In the genomic region with DNA sequence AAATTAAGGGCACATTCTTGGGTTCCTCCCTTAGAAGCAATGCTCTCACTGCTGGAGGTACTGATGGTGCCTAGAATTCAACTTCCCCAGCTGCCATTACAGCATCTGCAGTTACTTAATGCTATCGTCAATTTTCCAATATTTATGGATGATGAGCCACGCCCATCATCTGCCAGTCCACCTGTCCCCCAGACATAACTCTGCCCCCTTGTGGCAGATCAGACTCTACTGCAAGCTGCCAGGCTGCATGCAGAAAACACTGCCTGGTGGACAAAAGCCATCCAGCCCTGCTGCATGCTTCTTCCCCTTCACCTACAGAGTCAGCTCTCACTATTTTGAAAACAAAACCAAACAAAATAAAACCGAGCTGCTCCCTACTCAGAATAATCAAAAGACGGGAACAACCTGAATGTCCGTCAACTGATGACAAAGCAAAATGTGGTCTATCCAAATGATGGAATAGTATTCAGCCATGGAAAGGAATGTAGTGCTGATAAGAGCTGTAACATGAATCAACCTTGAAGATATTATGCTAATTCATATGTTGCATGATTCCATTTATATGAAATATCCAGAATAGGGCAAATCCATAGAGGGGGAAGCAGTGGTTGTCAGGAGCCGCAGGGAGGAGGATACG, we compare ENCODE assay signal across 8 cellular contexts.
DNase-seq lines count a peak whose midpoint lies in the region; ATAC-seq, FAIRE-seq and TF ChIP-seq lines count a peak whose summit lies in the region.

No MANE protein-coding gene starts in this region.

- H4K20me1 ChIP-seq in HepG2 (ENCODE audit: insufficient read depth, low read length) = no peaks in the 10 kb centered on the region

- POLR2A ChIA-PET in activated naive CD8-positive, alpha-beta T cell treated with anti-CD3 and anti-CD28 coated beads, Interleukin-2, amount 10 ng/mL, durations not matched to agents 7 days and 5 days (lab: Charles Lee) = no interaction called here
- POLR2A ChIA-PET in HepG2 (lab: Yijun Ruan, JAX) = no interaction called here

- peak; percentile 53 for ATAC-seq in GM19043 (IDR thresholded peaks at IDR 0.05; ENCODE audit: low read depth, unreplicated experiment)
- peak; percentile 62 for ATAC-seq in HG03108 (IDR thresholded peaks at IDR 0.05; ENCODE audit: unreplicated experiment)
- ATAC-seq in activated naive CD8-positive, alpha-beta T cell treated with anti-CD3 and anti-CD28 coated beads, Interleukin-2, amount 10 ng/mL, durations not matched to agents 7 days and 5 days (ENCODE audit: low read depth) = peak; percentile 44
- peak; percentile 88 for ATAC-seq in HepG2

- FAIRE-seq in D721Med (lab: Jason Lieb, UNC) (no peak), HepG2 (lab: Jason Lieb, UNC) (peak; percentile 80)

- CTCF ChIA-PET in HepG2 (lab: Yijun Ruan, JAX; ENCODE audit: low intra/inter-chr PET ratio, low total read pairs) = interaction anchor here (1.1 to 1.5 kb wide), 2 partner anchors 61 to 389 kb away, joined by 3 to 11 read pairs; no protein-coding TSS in a partner anchor

- intact Hi-C loops in HepG2 (cut with micrococcal nuclease; ENCODE audit: unreplicated experiment) = loop anchor here (1.0 kb wide), 2 partner anchors 61 to 85 kb away; a partner anchor contains a TSS

- no peak overlapping the region for H3K4me2 ChIP-seq in HepG2 (ENCODE audit: low read depth, low read length)

- DNase-seq in D721Med (ENCODE audit: insufficient read length, low spot score) = no peak
- peak; percentile 79 for DNase-seq in NCI-H82 (lab: John Stamatoyannopoulos, UW)
- DNase-seq in activated naive CD8-positive, alpha-beta T cell treated with anti-CD3 and anti-CD28 coated beads, Interleukin-2, amount 10 ng/mL, durations not matched to agents 7 days and 5 days = no peak
- peak; percentile 66 for DNase-seq in HepG2 (ENCODE audit: low spot score)
- no peak for DNase-seq in mucosa of gallbladder (ENCODE audit: low spot score)
- DNase-seq in Ammon's horn (ENCODE audit: low spot score) = no peak

- TF ChIP-seq POLR2A in HepG2 (IDR thresholded peaks at IDR 0.05; ENCODE audit: insufficient read depth in 1 of 2, low read depth in 2 of 2, low read length in 2 of 2) = no peak

- no peak overlapping the region for H3K27ac ChIP-seq in HepG2 (ENCODE audit: extremely low read length, insufficient read depth, low read length)

- peaks cover 5% of the 10 kb centered on the region for H3K36me3 Mint-ChIP-seq in activated naive CD8-positive, alpha-beta T cell treated with anti-CD3 and anti-CD28 coated beads, Interleukin-2, amount 10 ng/mL, durations not matched to agents 7 days and 5 days

- H2AFZ ChIP-seq in HepG2 (ENCODE audit: low read length) = no peak overlapping the region

- H3K36me3 ChIP-seq in HepG2 (replicated peaks in 1 of 2; ENCODE audit: control insufficient read depth in 1 of 2, insufficient read depth in 2 of 2, low read length in 2 of 2) = no peaks in the 10 kb centered on the region

- in situ Hi-C loops in HepG2 (cut with HindIII; ENCODE audit: extremely low pct_ligation_motif_present, low pct_unique_long_range_greater_than_20kb) = loop anchor here (5.0 kb wide), 1 partner anchor 63 kb away; no protein-coding TSS in a partner anchor

- no TSS peak for BruUV-seq in HepG2 (replicated peaks; lab: Mats Ljungman, UMichigan)

- no peaks in the 10 kb centered on the region for H3K9me3 ChIP-seq in HepG2 (ENCODE audit: low read length)

- H3K79me2 ChIP-seq in HepG2 (ENCODE audit: insufficient read depth, low read length) = no peaks in the 10 kb centered on the region

- H3K4me1 Mint-ChIP-seq in activated naive CD8-positive, alpha-beta T cell treated with anti-CD3 and anti-CD28 coated beads, Interleukin-2, amount 10 ng/mL, durations not matched to agents 7 days and 5 days = peaks cover 11% of the 10 kb centered on the region

- H3K9ac ChIP-seq in HepG2 (ENCODE audit: insufficient read depth, low read depth, low read length) = no peak overlapping the region

- peak; percentile 49; the same call in 1 of the 2 replicates for TF ChIP-seq RAD21 in HepG2 (CRISPR knock-in tag; IDR thresholded peaks at IDR 0.05)

- H3K9me3 Mint-ChIP-seq in activated naive CD8-positive, alpha-beta T cell treated with anti-CD3 and anti-CD28 coated beads, Interleukin-2, amount 10 ng/mL, durations not matched to agents 7 days and 5 days = no peaks in the 10 kb centered on the region

- peak; percentile 71 for TF ChIP-seq CTCF in D721Med (IDR thresholded peaks at IDR 0.05; ENCODE audit: insufficient read depth, missing control alignments)
- TF ChIP-seq CTCF in HepG2 (CRISPR knock-in tag; IDR thresholded peaks at IDR 0.05) = peak; percentile 82

- no peak overlapping the region for H3K4me3 Mint-ChIP-seq in activated naive CD8-positive, alpha-beta T cell treated with anti-CD3 and anti-CD28 coated beads, Interleukin-2, amount 10 ng/mL, durations not matched to agents 7 days and 5 days

- peaks cover 9% of the 10 kb centered on the region; the same call in 1 of the 2 replicates for H3K4me1 ChIP-seq in HepG2 (ENCODE audit: insufficient read depth, low read length)

- TF ChIP-seq EP300 in HepG2 (IDR thresholded peaks at IDR 0.05; ENCODE audit: low read depth in 2 of 2, low read length in 2 of 2) (no peak), HepG2 (CRISPR knock-in tag; IDR thresholded peaks at IDR 0.05; ENCODE audit: borderline replicate concordance) (no peak)

- H3K4me3 ChIP-seq in HepG2 (replicated peaks in 1 of 3; ENCODE audit: insufficient read depth in 1 of 3, low read depth in 2 of 3, low read length in 3 of 3) = no peak overlapping the region

- no peaks in the 10 kb centered on the region for H3K27me3 ChIP-seq in HepG2 (ENCODE audit: control insufficient read depth in 1 of 2, insufficient read depth in 2 of 2, low read length in 2 of 2)

- H3K27ac Mint-ChIP-seq in activated naive CD8-positive, alpha-beta T cell treated with anti-CD3 and anti-CD28 coated beads, Interleukin-2, amount 10 ng/mL, durations not matched to agents 7 days and 5 days = no peak overlapping the region

- 29% methylated on average over 7 of the region's 7 CpGs for WGBS in HepG2 (ENCODE audit: low lambda C conversion rate)

- no peaks in the 10 kb centered on the region for H3K27me3 Mint-ChIP-seq in activated naive CD8-positive, alpha-beta T cell treated with anti-CD3 and anti-CD28 coated beads, Interleukin-2, amount 10 ng/mL, durations not matched to agents 7 days and 5 days

TF ChIP-seq in HepG2, 621 proteins besides CTCF, POLR2A, EP300 and RAD21 (continues in another document):
- TF ChIP-seq STAG1 (CRISPR knock-in tag; IDR thresholded peaks at IDR 0.05) (peak; percentile 52), XRCC5 (optimal IDR thresholded peaks at IDR 0.05; ENCODE audit: low read length) (peak; percentile 58), PPARG (CRISPR knock-in tag; conservative IDR thresholded peaks at IDR 0.05) (no peak), SP5 (CRISPR knock-in tag; IDR thresholded peaks at IDR 0.05; ENCODE audit: borderline replicate concordance, low read depth) (peak; percentile 54; the same call in 1 of the 2 replicates), CREB1 (IDR thresholded peaks at IDR 0.05) (no peak), CREB1 (CRISPR knock-in tag; IDR thresholded peaks at IDR 0.05) (no peak)
- TF ChIP-seq, protein P1, sequence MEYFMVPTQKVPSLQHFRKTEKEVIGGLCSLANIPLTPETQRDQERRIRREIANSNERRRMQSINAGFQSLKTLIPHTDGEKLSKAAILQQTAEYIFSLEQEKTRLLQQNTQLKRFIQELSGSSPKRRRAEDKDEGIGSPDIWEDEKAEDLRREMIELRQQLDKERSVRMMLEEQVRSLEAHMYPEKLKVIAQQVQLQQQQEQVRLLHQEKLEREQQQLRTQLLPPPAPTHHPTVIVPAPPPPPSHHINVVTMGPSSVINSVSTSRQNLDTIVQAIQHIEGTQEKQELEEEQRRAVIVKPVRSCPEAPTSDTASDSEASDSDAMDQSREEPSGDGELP (IDR thresholded peaks at IDR 0.05; ENCODE audit: borderline replicate concordance, low read depth) = 0 out of 2 replicates have a peak, but pooled peaks have one; percentile 45
- TF ChIP-seq, protein P2, sequence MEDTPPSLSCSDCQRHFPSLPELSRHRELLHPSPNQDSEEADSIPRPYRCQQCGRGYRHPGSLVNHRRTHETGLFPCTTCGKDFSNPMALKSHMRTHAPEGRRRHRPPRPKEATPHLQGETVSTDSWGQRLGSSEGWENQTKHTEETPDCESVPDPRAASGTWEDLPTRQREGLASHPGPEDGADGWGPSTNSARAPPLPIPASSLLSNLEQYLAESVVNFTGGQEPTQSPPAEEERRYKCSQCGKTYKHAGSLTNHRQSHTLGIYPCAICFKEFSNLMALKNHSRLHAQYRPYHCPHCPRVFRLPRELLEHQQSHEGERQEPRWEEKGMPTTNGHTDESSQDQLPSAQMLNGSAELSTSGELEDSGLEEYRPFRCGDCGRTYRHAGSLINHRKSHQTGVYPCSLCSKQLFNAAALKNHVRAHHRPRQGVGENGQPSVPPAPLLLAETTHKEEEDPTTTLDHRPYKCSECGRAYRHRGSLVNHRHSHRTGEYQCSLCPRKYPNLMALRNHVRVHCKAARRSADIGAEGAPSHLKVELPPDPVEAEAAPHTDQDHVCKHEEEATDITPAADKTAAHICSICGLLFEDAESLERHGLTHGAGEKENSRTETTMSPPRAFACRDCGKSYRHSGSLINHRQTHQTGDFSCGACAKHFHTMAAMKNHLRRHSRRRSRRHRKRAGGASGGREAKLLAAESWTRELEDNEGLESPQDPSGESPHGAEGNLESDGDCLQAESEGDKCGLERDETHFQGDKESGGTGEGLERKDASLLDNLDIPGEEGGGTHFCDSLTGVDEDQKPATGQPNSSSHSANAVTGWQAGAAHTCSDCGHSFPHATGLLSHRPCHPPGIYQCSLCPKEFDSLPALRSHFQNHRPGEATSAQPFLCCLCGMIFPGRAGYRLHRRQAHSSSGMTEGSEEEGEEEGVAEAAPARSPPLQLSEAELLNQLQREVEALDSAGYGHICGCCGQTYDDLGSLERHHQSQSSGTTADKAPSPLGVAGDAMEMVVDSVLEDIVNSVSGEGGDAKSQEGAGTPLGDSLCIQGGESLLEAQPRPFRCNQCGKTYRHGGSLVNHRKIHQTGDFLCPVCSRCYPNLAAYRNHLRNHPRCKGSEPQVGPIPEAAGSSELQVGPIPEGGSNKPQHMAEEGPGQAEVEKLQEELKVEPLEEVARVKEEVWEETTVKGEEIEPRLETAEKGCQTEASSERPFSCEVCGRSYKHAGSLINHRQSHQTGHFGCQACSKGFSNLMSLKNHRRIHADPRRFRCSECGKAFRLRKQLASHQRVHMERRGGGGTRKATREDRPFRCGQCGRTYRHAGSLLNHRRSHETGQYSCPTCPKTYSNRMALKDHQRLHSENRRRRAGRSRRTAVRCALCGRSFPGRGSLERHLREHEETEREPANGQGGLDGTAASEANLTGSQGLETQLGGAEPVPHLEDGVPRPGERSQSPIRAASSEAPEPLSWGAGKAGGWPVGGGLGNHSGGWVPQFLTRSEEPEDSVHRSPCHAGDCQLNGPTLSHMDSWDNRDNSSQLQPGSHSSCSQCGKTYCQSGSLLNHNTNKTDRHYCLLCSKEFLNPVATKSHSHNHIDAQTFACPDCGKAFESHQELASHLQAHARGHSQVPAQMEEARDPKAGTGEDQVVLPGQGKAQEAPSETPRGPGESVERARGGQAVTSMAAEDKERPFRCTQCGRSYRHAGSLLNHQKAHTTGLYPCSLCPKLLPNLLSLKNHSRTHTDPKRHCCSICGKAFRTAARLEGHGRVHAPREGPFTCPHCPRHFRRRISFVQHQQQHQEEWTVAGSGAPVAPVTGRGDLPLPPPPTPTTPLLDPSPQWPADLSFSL (CRISPR knock-in tag; IDR thresholded peaks at IDR 0.05) = no peak

Comparison
In these comparisons a context has a peak if more than half of its experiments do, and no peak if none do; other contexts are left out.
1. DNase-seq: peak in NCI-H82 (single experiment) and HepG2 (single experiment); none in D721Med (single experiment), activated naive CD8-positive, alpha-beta T cell treated with anti-CD3 and anti-CD28 coated beads, Interleukin-2, amount 10 ng/mL, durations not matched to agents 7 days and 5 days (single experiment), mucosa of gallbladder (single experiment) and Ammon's horn (single experiment).
2. Peak in every context shown above with its lines, with median percentiles within 50 percentile points of each other: ATAC-seq.